ENCODE assay signal across 22 cellular contexts in genomic region chr9:24257726-24258125, GRCh38.
DNase-seq lines count a peak whose midpoint lies in the region; ATAC-seq, FAIRE-seq and TF ChIP-seq lines count a peak whose summit lies in the region.
"Had no signal": no experiment of that assay in that cellular context is flagged by ENCODE, and none has a peak within 500 bp of the region (broad histone marks: within the 10 kb centered on the region; RNA-seq: fewer than 3 reads in every experiment).

No MANE protein-coding gene starts in this region.

- H3K4me3 Mint-ChIP-seq in immature natural killer cell = no peak overlapping the region
- no peak overlapping the region for H3K4me3 Mint-ChIP-seq in CD4-positive, alpha-beta T cell
- H3K4me3 Mint-ChIP-seq: activated CD4-positive, alpha-beta T cell treated with anti-CD3 and anti-CD28 coated beads, Interleukin-2, amount 10 ng/mL, durations not matched to agents 7 days and 5 days; naive thymus-derived CD8-positive, alpha-beta T cell; stimulated activated memory B cell treated with anti-CD40 and anti-IgM and Interleukin-4, amounts not matched to agents 10 μg/mL and 1 μg/mL and 100 μg/mL, for 72 hours had no signal

- CTCF ChIA-PET in CD4-positive, alpha-beta T cell (lab: Charles Lee) = no interaction called here

- FAIRE-seq in RCC 7860 (lab: Jason Lieb, UNC) = no peak
- FAIRE-seq: A204.1 had no signal

- no peak overlapping the region for H3K27ac Mint-ChIP-seq in immature natural killer cell
- H3K27ac Mint-ChIP-seq in CD4-positive, alpha-beta T cell = no peak overlapping the region
- H3K27ac Mint-ChIP-seq: activated CD4-positive, alpha-beta T cell treated with anti-CD3 and anti-CD28 coated beads, Interleukin-2, amount 10 ng/mL, durations not matched to agents 7 days and 5 days; naive thymus-derived CD8-positive, alpha-beta T cell; stimulated activated memory B cell treated with anti-CD40 and anti-IgM and Interleukin-4, amounts not matched to agents 10 μg/mL and 1 μg/mL and 100 μg/mL, for 72 hours had no signal

- no peaks in the 10 kb centered on the region for H3K27me3 ChIP-seq in CD4-positive, alpha-beta T cell (ENCODE audit: control insufficient read depth, insufficient read depth, low read length)
- H3K27me3 ChIP-seq: MG63, thyroid gland had no signal

- no peak overlapping the region for H3K4me3 ChIP-seq in epithelial cell of esophagus (ENCODE audit: low read length)
- H3K4me3 ChIP-seq: MG63, PC-9, thyroid gland had no signal

- no peaks in the 10 kb centered on the region for H3K36me3 Mint-ChIP-seq in immature natural killer cell
- no peaks in the 10 kb centered on the region for H3K36me3 Mint-ChIP-seq in CD4-positive, alpha-beta T cell (ENCODE audit: low read depth)
- H3K36me3 Mint-ChIP-seq: stimulated activated memory B cell treated with anti-CD40 and anti-IgM and Interleukin-4, amounts not matched to agents 10 μg/mL and 1 μg/mL and 100 μg/mL, for 72 hours had no signal

- peaks cover 0 to 2% (median 1%) of the 10 kb centered on the region in 3 donors for H3K27me3 Mint-ChIP-seq in immature natural killer cell (ENCODE audit: low read depth in 3 of 3)
- H3K27me3 Mint-ChIP-seq in CD4-positive, alpha-beta T cell = no peaks in the 10 kb centered on the region
- H3K27me3 Mint-ChIP-seq: activated CD4-positive, alpha-beta T cell treated with anti-CD3 and anti-CD28 coated beads, Interleukin-2, amount 10 ng/mL, durations not matched to agents 7 days and 5 days; naive thymus-derived CD8-positive, alpha-beta T cell; stimulated activated memory B cell treated with anti-CD40 and anti-IgM and Interleukin-4, amounts not matched to agents 10 μg/mL and 1 μg/mL and 100 μg/mL, for 72 hours had no signal

- ATAC-seq in CD4-positive, alpha-beta T cell (ENCODE audit: poor library complexity) = no peak
- ATAC-seq in GM18511 (IDR thresholded peaks at IDR 0.05; ENCODE audit: unreplicated experiment) = no peak
- ATAC-seq: esophagus mucosa; HCT116; naive thymus-derived CD8-positive, alpha-beta T cell; stimulated activated memory B cell treated with anti-CD40 and anti-IgM and Interleukin-4, amounts not matched to agents 10 μg/mL and 1 μg/mL and 100 μg/mL, for 72 hours had no signal

- peaks cover 9 to 61% (median 31%) of the 10 kb centered on the region in 6 donors for H3K9me3 Mint-ChIP-seq in immature natural killer cell
- H3K9me3 Mint-ChIP-seq in CD4-positive, alpha-beta T cell = peaks cover 17% of the 10 kb centered on the region

- no peak for TF ChIP-seq CTCF in epithelial cell of esophagus (IDR thresholded peaks at IDR 0.05; ENCODE audit: insufficient read depth, low read depth, low read length, missing control alignments)
- TF ChIP-seq CTCF in CD4-positive, alpha-beta T cell (IDR thresholded peaks at IDR 0.05) = no peak

- peak; percentile 5 for DNase-seq in NCI-H82 (lab: John Stamatoyannopoulos, UW)
- DNase-seq in NCI-H82 treated with DMSO at 0.1 percent for 48 hours (lab: John Stamatoyannopoulos, UW; ENCODE audit: unreplicated experiment) = no peak
- peak; percentile 21 for DNase-seq in RCC 7860 (ENCODE audit: low spot score)
- DNase-seq in epithelial cell of esophagus (ENCODE audit: low read depth) = peak; percentile 2
- no peak for DNase-seq in stimulated activated naive CD4-positive, alpha-beta T cell treated with Interleukin-2 at 50 U/mL for 16 hours (lab: John Stamatoyannopoulos, UW)
- no peak for DNase-seq in immature natural killer cell
- no peak for DNase-seq in CD4-positive, alpha-beta T cell
- DNase-seq: activated CD4-positive, alpha-beta T cell treated with anti-CD3 and anti-CD28 coated beads, Interleukin-2, amount 10 ng/mL, durations not matched to agents 7 days and 5 days; activated naive CD4-positive, alpha-beta T cell treated with anti-CD3 and anti-CD28 coated beads, Interleukin-2, amount 50 U/mL, for 16 hours; activated T-cell treated with anti-CD3 and anti-CD28 coated beads for 4 hours; DMS79 treated with DMSO at 0.1 percent for 48 hours; MG63; naive thymus-derived CD8-positive, alpha-beta T cell; NCI-H187; PC-9; thyroid gland had no signal

- H3K4me1 Mint-ChIP-seq in immature natural killer cell = no peaks in the 10 kb centered on the region
- H3K4me1 Mint-ChIP-seq in CD4-positive, alpha-beta T cell (ENCODE audit: low read depth) = no peaks in the 10 kb centered on the region
- H3K4me1 Mint-ChIP-seq: activated CD4-positive, alpha-beta T cell treated with anti-CD3 and anti-CD28 coated beads, Interleukin-2, amount 10 ng/mL, durations not matched to agents 7 days and 5 days; naive thymus-derived CD8-positive, alpha-beta T cell; stimulated activated memory B cell treated with anti-CD40 and anti-IgM and Interleukin-4, amounts not matched to agents 10 μg/mL and 1 μg/mL and 100 μg/mL, for 72 hours had no signal

- no peaks in the 10 kb centered on the region for H3K9me3 ChIP-seq in CD4-positive, alpha-beta T cell (ENCODE audit: control insufficient read depth, low read length)
- H3K9me3 ChIP-seq: MG63, thyroid gland had no signal

- POLR2A ChIA-PET in CD4-positive, alpha-beta T cell (lab: Charles Lee) = no interaction called here

- intact Hi-C loops in CD4-positive, alpha-beta T cell (cut with DNase I, micrococcal nuclease) = no loop called here

- H3K27ac ChIP-seq in CD4-positive, alpha-beta T cell (ENCODE audit: low read depth, low read length) = no peak overlapping the region
- H3K27ac ChIP-seq: C4-2B, PC-9, thyroid gland had no signal

Comparison
In these comparisons a context has a peak if more than half of its experiments do, and no peak if none do; other contexts are left out.
1. DNase-seq: peak in NCI-H82 (single experiment), RCC 7860 (single experiment) and epithelial cell of esophagus (single experiment); none in NCI-H82 treated with DMSO at 0.1 percent for 48 hours (single experiment), stimulated activated naive CD4-positive, alpha-beta T cell treated with Interleukin-2 at 50 U/mL for 16 hours (single experiment), immature natural killer cell (0 of 3) and CD4-positive, alpha-beta T cell (0 of 10).